21 cellular contexts compared by ENCODE assay signal in the genomic region with DNA sequence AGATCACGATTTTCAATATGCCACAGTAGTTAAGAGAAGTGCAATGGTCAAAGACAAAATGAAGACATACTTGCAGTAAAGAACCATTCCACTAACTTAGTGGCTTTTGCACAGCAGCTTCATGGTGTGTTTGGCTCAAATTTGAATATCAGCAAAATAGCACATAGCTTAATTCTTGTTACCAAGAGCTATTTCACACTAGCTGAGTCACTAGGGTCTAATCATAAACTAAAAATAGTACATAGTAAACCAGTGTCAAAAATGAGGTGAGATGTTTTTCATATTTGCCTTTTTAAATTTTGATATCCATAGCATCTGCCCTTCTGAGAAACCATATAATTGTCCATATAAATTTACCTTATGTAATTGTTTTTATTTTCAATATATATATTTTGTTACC.
DNase-seq lines count a peak whose midpoint lies in the region; ATAC-seq and TF ChIP-seq lines count a peak whose summit lies in the region.
"Had no signal": no experiment of that assay in that cellular context is flagged by ENCODE, and none has a peak within 500 bp of the region (broad histone marks: within the 10 kb centered on the region; RNA-seq: fewer than 3 reads in every experiment).

No MANE protein-coding gene starts in this region.

- TF ChIP-seq CTCF in natural killer cell (IDR thresholded peaks at IDR 0.05) (no peak), choroid plexus epithelial cell (conservative IDR thresholded peaks at IDR 0.05; ENCODE audit: low read depth, low read length) (no peak), smooth muscle cell (IDR thresholded peaks at IDR 0.05; ENCODE audit: borderline replicate concordance, insufficient read depth, poor library complexity, severe bottlenecking) (no peak), MCF 10A (IDR thresholded peaks at IDR 0.05; ENCODE audit: unreplicated experiment) (no peak)

- H3K4me1 ChIP-seq in smooth muscle cell (ENCODE audit: low read depth): no peaks in the 10 kb centered on the region
- H3K4me1 ChIP-seq: BLaER1, Caco-2, HAP-1 had no signal

- CTCF ChIA-PET in MCF 10A (lab: Yijun Ruan, JAX): no interaction called here

- H3K27me3 ChIP-seq in smooth muscle cell (ENCODE audit: low read depth): no peaks in the 10 kb centered on the region
- H3K27me3 ChIP-seq: BLaER1 had no signal

- H3K36me3 Mint-ChIP-seq in natural killer cell: no peaks in the 10 kb centered on the region
- no peaks in the 10 kb centered on the region for H3K36me3 Mint-ChIP-seq in natural killer cell treated with Interleukin-12 subunit alpha and Interleukin-12 subunit beta and Interleukin-15 and Interleukin-18, amount 100 ng/mL, for 72 hours
- H3K36me3 Mint-ChIP-seq in MCF 10A (ENCODE audit: insufficient read depth, unreplicated experiment): no peaks in the 10 kb centered on the region
- H3K36me3 Mint-ChIP-seq: CD4-positive, CD25-positive, alpha-beta regulatory T cell; CD8-positive, alpha-beta T cell had no signal

- H3K4me3 ChIP-seq in choroid plexus epithelial cell (ENCODE audit: low read depth, low read length): no peak overlapping the region
- no peak overlapping the region for H3K4me3 ChIP-seq in smooth muscle cell
- H3K4me3 ChIP-seq: BLaER1, GM12878, HAP-1 had no signal

- 91% methylated on average over 1 of the region's 1 CpG for WGBS in smooth muscle cell (ENCODE audit: low lambda C conversion rate)

- no peaks in the 10 kb centered on the region for H3K9me3 Mint-ChIP-seq in natural killer cell
- no peaks in the 10 kb centered on the region for H3K9me3 Mint-ChIP-seq in natural killer cell treated with Interleukin-12 subunit alpha and Interleukin-12 subunit beta and Interleukin-15 and Interleukin-18, amount 100 ng/mL, for 72 hours
- H3K9me3 Mint-ChIP-seq in MCF 10A (ENCODE audit: unreplicated experiment): no peaks in the 10 kb centered on the region
- H3K9me3 Mint-ChIP-seq: CD8-positive, alpha-beta T cell; HFFc6 had no signal

- no peak for DNase-seq in natural killer cell
- DNase-seq in natural killer cell treated with Interleukin-12 subunit alpha and Interleukin-12 subunit beta and Interleukin-15 and Interleukin-18, amount 100 ng/mL, for 72 hours (ENCODE audit: low spot score): no peak
- peak; percentile 14 for DNase-seq in choroid plexus epithelial cell (ENCODE audit: low read depth)
- DNase-seq in myocyte (ENCODE audit: low read depth): peak; percentile 28
- no peak for DNase-seq in smooth muscle cell (lab: John Stamatoyannopoulos, UW; ENCODE audit: unreplicated experiment)
- DNase-seq in SHP77 (lab: John Stamatoyannopoulos, UW): no peak
- DNase-seq in MCF 10A (ENCODE audit: unreplicated experiment): no peak
- DNase-seq: Caco-2; CD4-positive, CD25-positive, alpha-beta regulatory T cell; CD8-positive, alpha-beta T cell; DMS153; DND-41; GOT3; HFFc6 had no signal

- H3K27ac Mint-ChIP-seq in natural killer cell (no peak overlapping the region), MCF 10A (ENCODE audit: low read depth, unreplicated experiment) (no peak overlapping the region)
- H3K27ac Mint-ChIP-seq in natural killer cell treated with Interleukin-12 subunit alpha and Interleukin-12 subunit beta and Interleukin-15 and Interleukin-18, amount 100 ng/mL, for 72 hours: no peak overlapping the region
- H3K27ac Mint-ChIP-seq: B cell; CD4-positive, CD25-positive, alpha-beta regulatory T cell; CD8-positive, alpha-beta T cell; HFFc6 had no signal

- no peaks in the 10 kb centered on the region for H3K36me3 ChIP-seq in smooth muscle cell (ENCODE audit: low read depth)
- H3K36me3 ChIP-seq: BLaER1, HAP-1 had no signal

- H4K20me1 ChIP-seq in smooth muscle cell (ENCODE audit: low read depth): no peaks in the 10 kb centered on the region
- H4K20me1 ChIP-seq: BLaER1 had no signal

- no TSS peak for BruUV-seq in MCF 10A (replicated peaks; lab: Mats Ljungman, UMichigan)

- no peaks in the 10 kb centered on the region for H3K79me2 ChIP-seq in smooth muscle cell (ENCODE audit: low read depth)

- no peaks in the 10 kb centered on the region for H3K9me3 ChIP-seq in smooth muscle cell (replicated peaks; ENCODE audit: low read depth)
- H3K9me3 ChIP-seq: BLaER1, Caco-2, HAP-1 had no signal

- H3K27me3 Mint-ChIP-seq in natural killer cell (ENCODE audit: low read depth in 2 of 2) (no peaks in the 10 kb centered on the region), MCF 10A (ENCODE audit: insufficient read depth, unreplicated experiment) (peaks cover 12% of the 10 kb centered on the region)
- no peaks in the 10 kb centered on the region for H3K27me3 Mint-ChIP-seq in natural killer cell treated with Interleukin-12 subunit alpha and Interleukin-12 subunit beta and Interleukin-15 and Interleukin-18, amount 100 ng/mL, for 72 hours
- H3K27me3 Mint-ChIP-seq: B cell; CD4-positive, CD25-positive, alpha-beta regulatory T cell had no signal

- H3K27ac ChIP-seq in smooth muscle cell (ENCODE audit: low read depth): no peak overlapping the region
- H3K27ac ChIP-seq: 22Rv1, BLaER1, C4-2B had no signal

- POLR2A ChIA-PET in MCF 10A (lab: Yijun Ruan, JAX): no interaction called here

- H3K4me1 Mint-ChIP-seq in natural killer cell (peaks cover 4 to 6% of the 10 kb centered on the region in 2 donors), MCF 10A (ENCODE audit: insufficient read depth, unreplicated experiment) (no peaks in the 10 kb centered on the region)
- H3K4me1 Mint-ChIP-seq in natural killer cell treated with Interleukin-12 subunit alpha and Interleukin-12 subunit beta and Interleukin-15 and Interleukin-18, amount 100 ng/mL, for 72 hours (ENCODE audit: low read depth in 2 of 2): peaks cover 0 to 3% of the 10 kb centered on the region in 2 donors
- H3K4me1 Mint-ChIP-seq: B cell; CD4-positive, CD25-positive, alpha-beta regulatory T cell had no signal

- H2AFZ ChIP-seq in smooth muscle cell (ENCODE audit: low read depth): no peak overlapping the region

- H3K4me3 Mint-ChIP-seq in natural killer cell: no peak overlapping the region
- no peak overlapping the region for H3K4me3 Mint-ChIP-seq in natural killer cell treated with Interleukin-12 subunit alpha and Interleukin-12 subunit beta and Interleukin-15 and Interleukin-18, amount 100 ng/mL, for 72 hours
- H3K4me3 Mint-ChIP-seq in MCF 10A (ENCODE audit: unreplicated experiment): no peak overlapping the region
- H3K4me3 Mint-ChIP-seq: B cell; CD4-positive, CD25-positive, alpha-beta regulatory T cell; CD8-positive, alpha-beta T cell; HFFc6 had no signal

- intact Hi-C loops in natural killer cell (cut with micrococcal nuclease): no loop called here
- intact Hi-C loops in MCF 10A (cut with micrococcal nuclease): no loop called here

- no peak overlapping the region for H3K9ac ChIP-seq in smooth muscle cell (ENCODE audit: low read depth)
- H3K9ac ChIP-seq: BLaER1 had no signal

- H3F3A ChIP-seq in smooth muscle cell (ENCODE audit: low read depth): no peaks in the 10 kb centered on the region

- ATAC-seq in natural killer cell (peak in 2 of 3 donors; percentile 55 to 60), HG03095 (IDR thresholded peaks at IDR 0.05; ENCODE audit: unreplicated experiment) (no peak)
- no peak for ATAC-seq in natural killer cell treated with Interleukin-12 subunit alpha and Interleukin-12 subunit beta and Interleukin-15 and Interleukin-18, amount 100 ng/mL, for 72 hours
- ATAC-seq: CD8-positive, alpha-beta T cell; GM12878 had no signal

- peak overlapping the region; percentile 47 for H3K4me2 ChIP-seq in smooth muscle cell
- H3K4me2 ChIP-seq: BLaER1 had no signal

Comparison
In these comparisons a context has a peak if more than half of its experiments do, and no peak if none do; other contexts are left out.
1. ATAC-seq: peak in natural killer cell (2 of 3); none in natural killer cell treated with Interleukin-12 subunit alpha and Interleukin-12 subunit beta and Interleukin-15 and Interleukin-18, amount 100 ng/mL, for 72 hours (0 of 2) and HG03095 (single experiment).
2. DNase-seq: peak in choroid plexus epithelial cell (single experiment) and myocyte (single experiment); none in natural killer cell (single experiment), natural killer cell treated with Interleukin-12 subunit alpha and Interleukin-12 subunit beta and Interleukin-15 and Interleukin-18, amount 100 ng/mL, for 72 hours (single experiment), smooth muscle cell (single experiment), SHP77 (0 of 2) and MCF 10A (single experiment).